9 cellular contexts compared by ENCODE assay signal in the genomic region with DNA sequence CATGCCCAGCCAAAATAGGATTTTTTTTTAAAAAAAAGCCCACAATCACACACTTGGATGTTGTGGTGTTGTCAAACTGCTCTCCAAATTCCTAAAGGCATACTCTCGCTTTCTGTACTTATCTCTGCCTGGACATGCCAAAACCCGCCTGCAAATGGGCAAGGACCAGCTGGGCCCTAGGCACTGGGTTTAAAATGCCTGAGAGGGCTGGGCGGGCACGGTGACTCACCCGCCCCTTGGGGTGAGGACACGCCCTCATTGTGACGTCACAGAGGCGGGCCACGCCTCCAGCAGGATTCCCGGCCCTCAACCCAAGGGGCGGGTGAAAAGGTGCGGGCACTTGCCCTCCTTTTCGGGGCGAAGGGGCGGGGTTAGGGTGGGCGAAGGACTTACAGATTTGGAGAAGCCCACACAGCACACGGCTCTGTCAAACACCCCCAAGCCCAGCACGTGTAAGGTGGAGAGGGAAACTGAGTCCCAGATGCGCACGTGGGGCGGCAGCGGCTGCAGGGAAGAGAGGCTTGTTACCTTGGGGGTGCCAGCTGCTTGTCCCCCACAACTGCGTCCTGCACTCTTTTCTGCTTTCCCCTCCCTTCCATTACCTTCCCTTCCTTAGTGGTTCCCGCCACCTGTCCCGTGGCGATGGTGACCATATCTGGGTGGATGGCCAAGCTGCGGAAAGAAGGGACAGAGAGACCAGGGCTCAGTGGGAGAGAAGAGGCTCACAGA. TPM values are rescaled to one million over a fixed set of nuclear protein-coding genes. Genes with fewer than 3 reads are reported as not detected.
A peak's percentile ranks its signal among the peaks of the same experiment; 100 is the strongest.
DNase-seq lines count a peak whose midpoint lies in the region; ATAC-seq, FAIRE-seq and TF ChIP-seq lines count a peak whose summit lies in the region.
"Had no signal": no experiment of that assay in that cellular context is flagged by ENCODE, and none has a peak within 500 bp of the region (broad histone marks: within the 10 kb centered on the region; RNA-seq: fewer than 3 reads in every experiment).

No MANE protein-coding gene starts in this region.

- intact Hi-C loops in A673 (cut with micrococcal nuclease; ENCODE audit: unreplicated experiment) = no loop called here
- intact Hi-C loops in left ventricle myocardium superior (cut with micrococcal nuclease) = no loop called here

- WGBS in small intestine, 3 donors = 52 to 61% (median 57%) methylated on average over 26 to 27 of the region's 27 CpGs

- H3K4me1 ChIP-seq in A673 (ENCODE audit: insufficient read depth, low read length, poor library complexity, severe bottlenecking) (peaks cover 8% of the 10 kb centered on the region), small intestine (ENCODE audit: control insufficient read depth in 2 of 2, insufficient read depth in 1 of 2, low read depth in 1 of 2, low read length in 1 of 2) (no peaks in the 10 kb centered on the region)

- no peak for TF ChIP-seq CTCF in A673 (conservative IDR thresholded peaks at IDR 0.05; ENCODE audit: low read depth, low read length)

- DNase-seq in A673 (ENCODE audit: low spot score) (peak; percentile 92), H54 (ENCODE audit: insufficient read length, low spot score) (peak; percentile 79), RCC 7860 (ENCODE audit: low spot score) (peak; percentile 9), amniotic stem cell (lab: John Stamatoyannopoulos, UW) (peak; percentile 73), left ventricle myocardium superior (peak; percentile 83), small intestine (peak; percentile 52), OCI-M1 (lab: John Stamatoyannopoulos, UW) (no peak), NCI-H1930 (lab: John Stamatoyannopoulos, UW) (no peak)

- H3K9me3 ChIP-seq in A673 (ENCODE audit: low read depth, low read length, poor library complexity, severe bottlenecking) (no peaks in the 10 kb centered on the region), small intestine (ENCODE audit: control insufficient read depth, low read depth) (no peaks in the 10 kb centered on the region)

- CTCF ChIA-PET in A673 (lab: Charles Lee) = interaction anchor here (1.0 kb wide), 1 partner anchor 9 kb away, joined by 3 read pairs; no protein-coding TSS in a partner anchor

- no TSS peak for BruUV-seq in A673 (replicated peaks; lab: Mats Ljungman, UMichigan)

- FAIRE-seq in H54 (lab: Jason Lieb, UNC) (peak; percentile 75), RCC 7860 (lab: Jason Lieb, UNC) (no peak), small intestine (lab: Jason Lieb, UNC) (no peak)

- no peak overlapping the region for H3K4me3 ChIP-seq in A673 (ENCODE audit: low read depth, low read length, poor library complexity, severe bottlenecking)
- H3K4me3 ChIP-seq in small intestine (ENCODE audit: low read depth in 1 of 2, low read length in 2 of 2) = no peak overlapping the region

- H3K27me3 ChIP-seq in A673 (replicated peaks; ENCODE audit: insufficient read depth, low read depth, low read length, poor library complexity) (no peaks in the 10 kb centered on the region), small intestine (ENCODE audit: control insufficient read depth in 2 of 2, insufficient read depth in 2 of 2, low read length in 2 of 2) (no peaks in the 10 kb centered on the region)

- POLR2A ChIA-PET in A673 (lab: Charles Lee; ENCODE audit: low non-redundant PET) = no interaction called here

- no peak overlapping the region for H3K27ac ChIP-seq in A673 (ENCODE audit: low read depth, low read length, poor library complexity, severe bottlenecking)
- no peak overlapping the region for H3K27ac ChIP-seq in small intestine (ENCODE audit: low read depth in 1 of 2, low read length in 1 of 2)

- no peaks in the 10 kb centered on the region for H3K36me3 ChIP-seq in A673 (ENCODE audit: insufficient read depth, low read length, poor library complexity, severe bottlenecking)
- peaks cover 0 to 2% of the 10 kb centered on the region in 2 donors for H3K36me3 ChIP-seq in small intestine (ENCODE audit: control insufficient read depth in 2 of 2, insufficient read depth in 2 of 2, low read length in 2 of 2)

- no peak for TF ChIP-seq POLR2A in H54 (IDR thresholded peaks at IDR 0.05; ENCODE audit: low read depth, low read length)

- ATAC-seq in left ventricle myocardium superior = peak; percentile 95
- ATAC-seq: stimulated activated naive CD8-positive, alpha-beta T cell treated with anti-CD3 and anti-CD28 coated beads, Interleukin-15, amount 100 ng/mL, for 72 hours had no signal

RNA-seq across cellular contexts. Expression of gene EML2, which starts 6.6 kb away (rescaled TPM):
- 17.0 and 21.0 TPM in 2 replicates for total RNA-seq in A673 (2021)
- 33.4 TPM for total RNA-seq in left ventricle myocardium superior
- polyA plus RNA-seq in small intestine = 10 to 100 TPM; 18.9 to 39.9 (median 20.8) TPM

RNA-seq across cellular contexts. Expression of gene GPR4, which starts 30.6 kb away (rescaled TPM):
- total RNA-seq in A673 (2021) (not detected in 2 replicates), left ventricle myocardium superior (4.8 TPM)
- 1 to 10 TPM in 1 of 3 donors, under 1 TPM in 2; 0.22 to 3.8 (median 0.54) TPM for polyA plus RNA-seq in small intestine

RNA-seq across cellular contexts. Expression of gene GIPR, which starts 35.4 kb away (rescaled TPM):
- total RNA-seq in A673 (2021) (0.45 and 1.0 TPM in 2 replicates), left ventricle myocardium superior (4.1 TPM)
- polyA plus RNA-seq in small intestine = 1 to 10 TPM in 1 of 3 donors, under 1 TPM in 2; 0.67 to 1.1 (median 0.87) TPM

RNA-seq across cellular contexts. Expression of gene OPA3, which starts 48.0 kb away (rescaled TPM):
- 13.5 and 15.2 TPM in 2 replicates for total RNA-seq in A673 (2021)
- total RNA-seq in left ventricle myocardium superior = 26.9 TPM
- 1 to 10 TPM; 4.5 to 7.9 (median 4.9) TPM for polyA plus RNA-seq in small intestine

RNA-seq across cellular contexts. Expression of gene SNRPD2, which starts 59.1 kb away (rescaled TPM):
- total RNA-seq in A673 (2021) = 590 and 597 TPM in 2 replicates
- total RNA-seq in left ventricle myocardium superior = 233 TPM
- 100 to 1,000 TPM; 209 to 422 (median 264) TPM for polyA plus RNA-seq in small intestine

Comparison
In these comparisons a context has a peak if more than half of its experiments do, and no peak if none do; other contexts are left out.
1. DNase-seq: peak in A673 (single experiment), H54 (single experiment), RCC 7860 (single experiment), amniotic stem cell (single experiment), left ventricle myocardium superior (single experiment) and small intestine (single experiment); none in OCI-M1 (single experiment) and NCI-H1930 (0 of 2).